ENCODE assay signal across 26 cellular contexts in genomic region chr10:60878224-60878623, GRCh38.
DNase-seq lines count a peak whose midpoint lies in the region; ATAC-seq and TF ChIP-seq lines count a peak whose summit lies in the region.
"Had no signal": no experiment of that assay in that cellular context is flagged by ENCODE, and none has a peak within 500 bp of the region (broad histone marks: within the 10 kb centered on the region; RNA-seq: fewer than 3 reads in every experiment).

No MANE protein-coding gene starts in this region.

- H3K27me3 ChIP-seq in breast epithelium: no peaks in the 10 kb centered on the region
- no peaks in the 10 kb centered on the region for H3K27me3 ChIP-seq in skeletal muscle tissue (ENCODE audit: control insufficient read depth in 3 of 3, insufficient read depth in 3 of 3, low read length in 3 of 3)

- H3K4me1 ChIP-seq in breast epithelium (no peaks in the 10 kb centered on the region), skeletal muscle tissue (ENCODE audit: control insufficient read depth in 3 of 3, insufficient read depth in 3 of 3, low read length in 3 of 3) (peaks cover 22 to 54% (median 26%) of the 10 kb centered on the region in 3 donors)

- H3K27ac Mint-ChIP-seq in MCF 10A (ENCODE audit: low read depth, unreplicated experiment): no peak overlapping the region
- H3K27ac Mint-ChIP-seq: activated naive CD8-positive, alpha-beta T cell treated with anti-CD3 and anti-CD28 coated beads for 36 hours; activated T-helper 1 cell treated with anti-CD3 and anti-CD28 coated beads, Interleukin-12 subunit alpha, Interleukin-12 subunit beta, Interleukin-2, Interleukin-4 antibody, amounts not matched to agents 30 ng/mL and 10 ng/mL and 1 ng/mL, durations not matched to agents 14 hours and 24 hours and 36 hours; CD14-positive monocyte; T-helper 2 cell treated with Interferon-gamma antibody and Interleukin-4, amounts not matched to agents 5 μg/mL and 100 μg/mL, for 36 hours had no signal

- no peak overlapping the region for H3K9ac ChIP-seq in skeletal muscle tissue (ENCODE audit: low read depth in 1 of 3, low read length in 3 of 3)
- H3K9ac ChIP-seq: SK-N-SH had no signal

- H3K36me3 ChIP-seq in breast epithelium (no peaks in the 10 kb centered on the region), skeletal muscle tissue (ENCODE audit: control insufficient read depth in 3 of 3, insufficient read depth in 3 of 3, low read length in 3 of 3) (peaks cover 11 to 36% (median 22%) of the 10 kb centered on the region in 3 donors)
- H3K36me3 ChIP-seq: HAP-1, thoracic aorta, WERI-Rb-1 had no signal

- no TSS peak for BruUV-seq in MCF 10A (replicated peaks; lab: Mats Ljungman, UMichigan)

- no peak overlapping the region for H3K4me3 ChIP-seq in breast epithelium
- no peak overlapping the region for H3K4me3 ChIP-seq in skeletal muscle tissue (ENCODE audit: low read length in 3 of 3)
- H3K4me3 ChIP-seq: HAP-1, thoracic aorta had no signal

- peak; percentile 28 for DNase-seq in MCF 10A (ENCODE audit: unreplicated experiment)
- no peak for DNase-seq in breast epithelium (ENCODE audit: low spot score in 2 of 2)
- peak; percentile 37 for DNase-seq in NCI-H69 (lab: John Stamatoyannopoulos, UW)
- peak in 1 of 61 donors; percentile 18 for DNase-seq in caudate nucleus (lab: John Stamatoyannopoulos, UW)
- no peak for DNase-seq in DMS114 treated with DMSO at 0.1 percent for 48 hours (lab: John Stamatoyannopoulos, UW; ENCODE audit: unreplicated experiment)
- DNase-seq: activated CD4-positive, alpha-beta T cell treated with anti-CD3 and anti-CD28 coated beads, Interleukin-2, amount 50 U/mL, for 1 hour; activated naive CD8-positive, alpha-beta T cell treated with anti-CD3 and anti-CD28 coated beads for 36 hours; effector CD4-positive, alpha-beta T cell; GF-D8; KBM-7; NCI-H1092; NCI-H82; occipital lobe; retina; SK-N-SH; stimulated activated CD4-positive, alpha-beta T cell treated with anti-CD3 and anti-CD28 coated beads, Interleukin-4, amount 100 ng/mL, for 24 hours; stimulated activated naive CD4-positive, alpha-beta T cell treated with Interleukin-2 at 50 U/mL for 16 hours; WERI-Rb-1 had no signal

- H3K36me3 Mint-ChIP-seq in MCF 10A (ENCODE audit: insufficient read depth, unreplicated experiment): no peaks in the 10 kb centered on the region
- H3K36me3 Mint-ChIP-seq: activated naive CD8-positive, alpha-beta T cell treated with anti-CD3 and anti-CD28 coated beads for 36 hours; CD14-positive monocyte had no signal

- POLR2A ChIA-PET in MCF 10A (lab: Yijun Ruan, JAX): no interaction called here

- TF ChIP-seq POLR2A in breast epithelium (IDR thresholded peaks at IDR 0.05): no peak

- no peak overlapping the region for H3K4me3 Mint-ChIP-seq in MCF 10A (ENCODE audit: unreplicated experiment)
- H3K4me3 Mint-ChIP-seq: activated naive CD8-positive, alpha-beta T cell treated with anti-CD3 and anti-CD28 coated beads for 36 hours; activated T-helper 1 cell treated with anti-CD3 and anti-CD28 coated beads, Interleukin-12 subunit alpha, Interleukin-12 subunit beta, Interleukin-2, Interleukin-4 antibody, amounts not matched to agents 30 ng/mL and 10 ng/mL and 1 ng/mL, durations not matched to agents 14 hours and 24 hours and 36 hours; CD14-positive monocyte; T-helper 2 cell treated with Interferon-gamma antibody and Interleukin-4, amounts not matched to agents 5 μg/mL and 100 μg/mL, for 36 hours had no signal

- no peaks in the 10 kb centered on the region for H3K9me3 ChIP-seq in breast epithelium
- H3K9me3 ChIP-seq in skeletal muscle tissue (ENCODE audit: control insufficient read depth in 3 of 3, low read length in 3 of 3): no peaks in the 10 kb centered on the region
- H3K9me3 ChIP-seq: HAP-1, SK-N-SH, thoracic aorta had no signal

- intact Hi-C loops in MCF 10A (cut with micrococcal nuclease) (no loop called here), breast epithelium (cut with DNase I; ENCODE audit: low total_unique reads) (no loop called here)

- H3K27me3 Mint-ChIP-seq in MCF 10A (ENCODE audit: insufficient read depth, unreplicated experiment): no peaks in the 10 kb centered on the region
- H3K27me3 Mint-ChIP-seq: activated naive CD8-positive, alpha-beta T cell treated with anti-CD3 and anti-CD28 coated beads for 36 hours had no signal

- H3K27ac ChIP-seq in breast epithelium (no peak overlapping the region), caudate nucleus (ENCODE audit: low read depth, low read length) (peak overlapping the region; percentile 39), skeletal muscle tissue (ENCODE audit: low read depth, low read length) (peak overlapping the region; percentile 94)
- H3K27ac ChIP-seq: thoracic aorta, WERI-Rb-1 had no signal

- CTCF ChIA-PET in MCF 10A (lab: Yijun Ruan, JAX): interaction anchor here (0.6 to 1.0 kb wide), 3 partner anchors 62 to 377 kb away, joined by 3 to 4 read pairs (median 3); no protein-coding TSS in a partner anchor

- TF ChIP-seq CTCF in MCF 10A (IDR thresholded peaks at IDR 0.05; ENCODE audit: unreplicated experiment) (no peak), breast epithelium (IDR thresholded peaks at IDR 0.05) (no peak)

- H3K4me1 Mint-ChIP-seq in MCF 10A (ENCODE audit: insufficient read depth, unreplicated experiment): peaks cover 6% of the 10 kb centered on the region
- H3K4me1 Mint-ChIP-seq: activated naive CD8-positive, alpha-beta T cell treated with anti-CD3 and anti-CD28 coated beads for 36 hours had no signal

- no peaks in the 10 kb centered on the region for H3K9me3 Mint-ChIP-seq in MCF 10A (ENCODE audit: unreplicated experiment)
- H3K9me3 Mint-ChIP-seq: activated naive CD8-positive, alpha-beta T cell treated with anti-CD3 and anti-CD28 coated beads for 36 hours; activated T-helper 1 cell treated with anti-CD3 and anti-CD28 coated beads, Interleukin-12 subunit alpha, Interleukin-12 subunit beta, Interleukin-2, Interleukin-4 antibody, amounts not matched to agents 30 ng/mL and 10 ng/mL and 1 ng/mL, durations not matched to agents 14 hours and 24 hours and 36 hours; CD14-positive monocyte; T-helper 2 cell treated with Interferon-gamma antibody and Interleukin-4, amounts not matched to agents 5 μg/mL and 100 μg/mL, for 36 hours had no signal

- no peak for ATAC-seq in GM19324 (IDR thresholded peaks at IDR 0.05; ENCODE audit: low FRiP score, unreplicated experiment)
- ATAC-seq in HG03280 (IDR thresholded peaks at IDR 0.05; ENCODE audit: unreplicated experiment): no peak

Comparison
In these comparisons a context has a peak if more than half of its experiments do, and no peak if none do; other contexts are left out.
1. DNase-seq: peak in MCF 10A (single experiment) and NCI-H69 (single experiment); none in breast epithelium (0 of 2) and DMS114 treated with DMSO at 0.1 percent for 48 hours (single experiment).
2. H3K27ac ChIP-seq: peak in caudate nucleus (single experiment) and skeletal muscle tissue (single experiment); none in breast epithelium (0 of 2).